21 cellular contexts compared by ENCODE assay signal in the genomic region with DNA sequence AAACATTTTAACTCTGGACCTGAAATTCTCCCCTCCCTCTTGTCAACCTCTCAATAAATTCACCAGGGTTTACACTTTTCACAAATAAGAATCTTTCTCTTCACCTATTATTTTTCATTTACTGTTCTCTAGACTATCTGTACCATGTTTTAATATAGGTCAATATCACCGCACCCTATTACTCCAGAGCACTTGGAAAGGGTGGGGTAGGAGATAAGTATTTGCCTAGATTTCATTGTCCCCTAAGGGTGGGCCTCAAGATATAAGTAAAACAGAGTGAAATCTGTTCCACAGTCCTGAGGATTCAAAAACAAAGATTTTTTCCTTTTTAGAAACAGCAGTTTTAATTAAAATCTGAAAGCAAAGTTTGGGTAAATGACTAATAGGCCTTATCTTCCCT.
"Had no signal": no experiment of that assay in that cellular context is flagged by ENCODE, and none has a peak within 500 bp of the region (broad histone marks: within the 10 kb centered on the region; RNA-seq: fewer than 3 reads in every experiment).

No MANE protein-coding gene starts in this region.

- DNase-seq: effector memory CD4-positive, alpha-beta T cell; islet precursor cell; midbrain; occipital lobe; pancreas; right lobe of liver; spleen; stimulated activated CD4-positive, alpha-beta T cell treated with anti-CD3 and anti-CD28 coated beads, Interleukin-15, amount 100 ng/mL, for 24 hours; stimulated activated CD4-positive, alpha-beta T cell treated with anti-CD3 and anti-CD28 coated beads, Interleukin-1b, Interleukin-23, amount 100 ng/mL, for 48 hours; stimulated activated CD4-positive, alpha-beta T cell treated with anti-CD3 and anti-CD28 coated beads, Interleukin-4, amount 100 ng/mL, for 24 hours; stimulated activated naive B cell treated with anti-CD40 and anti-IgM and Interleukin-4, amounts not matched to agents 10 μg/mL and 1 μg/mL and 100 μg/mL, for 72 hours; stimulated activated naive CD8-positive, alpha-beta T cell treated with anti-CD3 and anti-CD28 coated beads, Interleukin-15, amount 100 ng/mL, for 72 hours; transverse colon; uterus had no signal

- H3K4me2 ChIP-seq: hepatocyte had no signal

- H3K9me3 ChIP-seq: esophagus muscularis mucosa, gastroesophageal sphincter, pancreas, prostate gland, right lobe of liver, spleen, thoracic aorta, transverse colon, uterus had no signal

- H3K27ac Mint-ChIP-seq: natural killer cell treated with Interleukin-12 subunit alpha and Interleukin-12 subunit beta and Interleukin-15 and Interleukin-18, amount 100 ng/mL, for 72 hours; stimulated activated naive B cell treated with anti-CD40 and anti-IgM and Interleukin-4, amounts not matched to agents 10 μg/mL and 1 μg/mL and 100 μg/mL, for 72 hours had no signal

- ATAC-seq: gastroesophageal sphincter; natural killer cell treated with Interleukin-12 subunit alpha and Interleukin-12 subunit beta and Interleukin-15 and Interleukin-18, amount 100 ng/mL, for 72 hours; pancreas; right lobe of liver; stimulated activated naive B cell treated with anti-CD40 and anti-IgM and Interleukin-4, amounts not matched to agents 10 μg/mL and 1 μg/mL and 100 μg/mL, for 72 hours; stimulated activated naive CD8-positive, alpha-beta T cell treated with anti-CD3 and anti-CD28 coated beads, Interleukin-15, amount 100 ng/mL, for 72 hours had no signal

- H3K4me3 Mint-ChIP-seq: natural killer cell treated with Interleukin-12 subunit alpha and Interleukin-12 subunit beta and Interleukin-15 and Interleukin-18, amount 100 ng/mL, for 72 hours; stimulated activated naive B cell treated with anti-CD40 and anti-IgM and Interleukin-4, amounts not matched to agents 10 μg/mL and 1 μg/mL and 100 μg/mL, for 72 hours; stimulated activated naive CD8-positive, alpha-beta T cell treated with anti-CD3 and anti-CD28 coated beads, Interleukin-15, amount 100 ng/mL, for 72 hours had no signal

- H3K4me1 ChIP-seq: pancreas, prostate gland, right lobe of liver, spleen, uterus had no signal

- H3K79me2 ChIP-seq: hepatocyte had no signal

- H3K4me1 Mint-ChIP-seq: stimulated activated naive CD8-positive, alpha-beta T cell treated with anti-CD3 and anti-CD28 coated beads, Interleukin-15, amount 100 ng/mL, for 72 hours had no signal

- H3K27ac ChIP-seq: epithelial cell of prostate, hepatocyte, pancreas, prostate gland, right lobe of liver, spleen had no signal

- H3K27me3 Mint-ChIP-seq: natural killer cell treated with Interleukin-12 subunit alpha and Interleukin-12 subunit beta and Interleukin-15 and Interleukin-18, amount 100 ng/mL, for 72 hours; stimulated activated naive B cell treated with anti-CD40 and anti-IgM and Interleukin-4, amounts not matched to agents 10 μg/mL and 1 μg/mL and 100 μg/mL, for 72 hours; stimulated activated naive CD8-positive, alpha-beta T cell treated with anti-CD3 and anti-CD28 coated beads, Interleukin-15, amount 100 ng/mL, for 72 hours had no signal

- H3K36me3 Mint-ChIP-seq: natural killer cell treated with Interleukin-12 subunit alpha and Interleukin-12 subunit beta and Interleukin-15 and Interleukin-18, amount 100 ng/mL, for 72 hours; stimulated activated naive B cell treated with anti-CD40 and anti-IgM and Interleukin-4, amounts not matched to agents 10 μg/mL and 1 μg/mL and 100 μg/mL, for 72 hours had no signal

- H3K27me3 ChIP-seq: gastroesophageal sphincter, hepatocyte, pancreas, right lobe of liver, spleen, transverse colon, uterus had no signal

- H3K9me3 Mint-ChIP-seq: natural killer cell treated with Interleukin-12 subunit alpha and Interleukin-12 subunit beta and Interleukin-15 and Interleukin-18, amount 100 ng/mL, for 72 hours; stimulated activated naive B cell treated with anti-CD40 and anti-IgM and Interleukin-4, amounts not matched to agents 10 μg/mL and 1 μg/mL and 100 μg/mL, for 72 hours; stimulated activated naive CD8-positive, alpha-beta T cell treated with anti-CD3 and anti-CD28 coated beads, Interleukin-15, amount 100 ng/mL, for 72 hours had no signal

- H2AFZ ChIP-seq: hepatocyte had no signal

- H3K4me3 ChIP-seq: esophagus muscularis mucosa, gastroesophageal sphincter, hepatocyte, pancreas, prostate gland, right lobe of liver, spleen, thoracic aorta, transverse colon, uterus had no signal

- H3K36me3 ChIP-seq: gastroesophageal sphincter, pancreas, prostate gland, right lobe of liver, spleen, thoracic aorta, transverse colon, uterus had no signal
